8 cellular contexts compared by ENCODE assay signal in genomic region chr1:205983925-205984725, GRCh38. TPM values are rescaled to one million over a fixed set of nuclear protein-coding genes. Genes with fewer than 3 reads are reported as not detected.
DNase-seq lines count a peak whose midpoint lies in the region; ATAC-seq and TF ChIP-seq lines count a peak whose summit lies in the region.

No MANE protein-coding gene starts in this region.

- peak; percentile 94 for TF ChIP-seq CTCF in AG04450 (IDR thresholded peaks at IDR 0.05; ENCODE audit: low read depth, low read length)
- TF ChIP-seq CTCF in GM10266 (IDR thresholded peaks at IDR 0.05; ENCODE audit: control insufficient read depth, insufficient read depth, low read depth, missing control alignments) = peak; percentile 76
- peak; percentile 42 to 72 (median 67) for TF ChIP-seq CTCF in adrenal gland (IDR thresholded peaks at IDR 0.05)
- TF ChIP-seq CTCF in retinal pigment epithelial cell (conservative IDR thresholded peaks at IDR 0.05; ENCODE audit: low read depth, low read length) = peak; percentile 93
- TF ChIP-seq CTCF in omental fat pad (IDR thresholded peaks at IDR 0.05) = peak in 1 of 3 donors; percentile 22

- no peaks in the 10 kb centered on the region for H3K9me3 ChIP-seq in AG04450 (ENCODE audit: control insufficient read depth, insufficient read depth, low read length)
- no peaks in the 10 kb centered on the region for H3K9me3 ChIP-seq in adrenal gland (replicated peaks in 1 of 3)

- 25 to 38% (median 30%) methylated on average over 11 to 14 of the region's 14 CpGs for WGBS in adrenal gland, 4 donors

- no peaks in the 10 kb centered on the region for H3K27me3 ChIP-seq in AG04450 (ENCODE audit: control insufficient read depth, insufficient read depth, low read length)
- no peaks in the 10 kb centered on the region for H3K27me3 ChIP-seq in adrenal gland

- peak; percentile 80 to 82 for ATAC-seq in left cardiac atrium
- ATAC-seq in omental fat pad (ENCODE audit: low FRiP score) = no peak
- no peak for ATAC-seq in HG02973 (IDR thresholded peaks at IDR 0.05; ENCODE audit: unreplicated experiment)

- H3K36me3 ChIP-seq in adrenal gland (replicated peaks in 1 of 2) = no peaks in the 10 kb centered on the region

- H3K27ac ChIP-seq in AG04450 (ENCODE audit: low read depth, low read length) = peak overlapping the region; percentile 2
- H3K27ac ChIP-seq in adrenal gland = peak overlapping the region in 2 of 5 donors; percentile 36 to 71

- H3K4me3 ChIP-seq in AG04450 (ENCODE audit: low read depth, low read length) = no peak overlapping the region
- no peak overlapping the region for H3K4me3 ChIP-seq in adrenal gland
- no peak overlapping the region for H3K4me3 ChIP-seq in retinal pigment epithelial cell (ENCODE audit: low read length)

- CTCF ChIA-PET in AG04450 (lab: Charles Lee) = interaction anchor here (0.6 to 12.1 kb wide), 18 partner anchors 10 to 192 kb away, joined by 3 to 567 read pairs (median 4); no protein-coding TSS in a partner anchor

- TF ChIP-seq POLR2A in adrenal gland (IDR thresholded peaks at IDR 0.05) = peak in 1 of 2 donors; percentile 31

- H3K4me1 ChIP-seq in adrenal gland (replicated peaks in 1 of 2) = peaks cover 4 to 9% of the 10 kb centered on the region in 2 donors

- intact Hi-C loops in adrenal gland (cut with DNase I) (loop anchor here in 1 of 2 donors (2.0 kb wide), 1 partner anchor 123 kb away; no protein-coding TSS in a partner anchor), left cardiac atrium (cut with DNase I) (loop anchor here (2.0 to 5.0 kb wide), 2 partner anchors 123 kb away; no protein-coding TSS in a partner anchor)

- peak; percentile 16 for DNase-seq in AG04450 (ENCODE audit: low read depth, low spot score)
- DNase-seq in GM10266 (ENCODE audit: extremely low spot score) = peak; percentile 74
- DNase-seq in NCI-H1694 (lab: John Stamatoyannopoulos, UW) = peak; percentile 56
- DNase-seq in adrenal gland = peak; percentile 73 to 95 (median 93)
- peak; percentile 77 for DNase-seq in left cardiac atrium
- no peak for DNase-seq in retinal pigment epithelial cell (ENCODE audit: low read depth)
- DNase-seq in omental fat pad (ENCODE audit: low spot score) = no peak

- POLR2A ChIA-PET in AG04450 (lab: Yijun Ruan, JAX) = no interaction called here

RNA-seq across cellular contexts. Expression of gene RAB7B, which starts 19.1 kb away (rescaled TPM):
- 16.5 and 17.5 TPM in 2 replicates for polyA plus RNA-seq in AG04450 (2011; rRNA removed)
- 17.1 and 17.8 TPM in 2 replicates for polyA minus RNA-seq in AG04450 (2011; rRNA and poly(A)+ RNA removed)
- 1 to 10 TPM in 2 of 8 donors, under 1 TPM in 6; 0.17 to 1.9 (median 0.57) TPM for total RNA-seq in adrenal gland
- 1 to 10 TPM in 2 of 3 donors, under 1 TPM in 1; 0.88 to 3.5 (median 1.0) TPM for polyA plus RNA-seq in adrenal gland
- total RNA-seq in left cardiac atrium = 1 to 10 TPM; 2.4 to 4.5 TPM
- total RNA-seq in omental fat pad = 10 to 100 TPM in 2 of 4 donors, 1 to 10 TPM in 2; 3.2 to 62.0 (median 16.6) TPM

RNA-seq across cellular contexts. Expression of gene CTSE, which starts 39.6 kb away (rescaled TPM):
- not detected in 2 replicates for polyA plus RNA-seq in AG04450 (2011; rRNA removed)
- polyA minus RNA-seq in AG04450 (2011; rRNA and poly(A)+ RNA removed) = not detected in 2 replicates
- not detected for total RNA-seq in adrenal gland
- under 1 TPM in 1 of 3 donors, not detected in 2; 0.07 TPM for polyA plus RNA-seq in adrenal gland
- total RNA-seq in left cardiac atrium = not detected
- total RNA-seq in omental fat pad = not detected

RNA-seq across cellular contexts. Expression of gene SLC26A9, which starts 40.9 kb away (rescaled TPM):
- polyA plus RNA-seq in AG04450 (2011; rRNA removed) (not detected in 2 replicates), adrenal gland (under 1 TPM in 1 of 3 donors, not detected in 2; 0.03 TPM)
- polyA minus RNA-seq in AG04450 (2011; rRNA and poly(A)+ RNA removed) = not detected in 2 replicates
- total RNA-seq in adrenal gland (under 1 TPM in 1 of 8 donors, not detected in 7; 0.04 TPM), left cardiac atrium (10 to 100 TPM; 11.3 to 25.4 TPM), omental fat pad (under 1 TPM in 2 of 4 donors, not detected in 2; 0.24 to 0.37 TPM)

Comparison
In these comparisons a context has a peak if more than half of its experiments do, and no peak if none do; other contexts are left out.
1. DNase-seq: peak in AG04450 (single experiment), GM10266 (single experiment), NCI-H1694 (single experiment), adrenal gland (7 of 7) and left cardiac atrium (single experiment); none in retinal pigment epithelial cell (single experiment) and omental fat pad (single experiment).
2. ATAC-seq: peak in left cardiac atrium (2 of 2); none in omental fat pad (single experiment) and HG02973 (single experiment).
3. RNA of gene SLC26A9, which starts 40.9 kb away (total RNA-seq): 11.3 to 25.4 TPM in left cardiac atrium; 0.24 to 0.37 TPM in omental fat pad and 0.04 TPM in adrenal gland; every median in the first group is over 4 times any median in the second.